Comparison of ENCODE assay signal across 11 cellular contexts in genomic region chr4:83272900-83273299, GRCh38. TPM values are rescaled to one million over a fixed set of nuclear protein-coding genes. Genes with fewer than 3 reads are reported as not detected.
DNase-seq lines count a peak whose midpoint lies in the region; ATAC-seq and TF ChIP-seq lines count a peak whose summit lies in the region.
"Had no signal": no experiment of that assay in that cellular context is flagged by ENCODE, and none has a peak within 500 bp of the region (broad histone marks: within the 10 kb centered on the region; RNA-seq: fewer than 3 reads in every experiment).

No MANE protein-coding gene starts in this region.

- H3K27me3 ChIP-seq in spleen (replicated peaks in 1 of 7) (no peaks in the 10 kb centered on the region), stomach (no peaks in the 10 kb centered on the region)

- intact Hi-C loops in spleen (cut with DNase I; ENCODE audit: low total_unique reads) (no loop called here), stomach (cut with DNase I; ENCODE audit: low total_unique reads) (no loop called here)

- WGBS in spleen, 5 donors, result 70 to 82% (median 77%) methylated on average over 5 of the region's 5 CpGs
- WGBS in stomach, 5 donors, result 77 to 97% (median 87%) methylated on average over 5 of the region's 5 CpGs

- H3K4me3 ChIP-seq in spleen (no peak overlapping the region), stomach (no peak overlapping the region)

- TF ChIP-seq POLR2A in spleen (IDR thresholded peaks at IDR 0.05) (no peak), stomach (IDR thresholded peaks at IDR 0.05) (no peak)

- ATAC-seq in HG02610 (IDR thresholded peaks at IDR 0.05; ENCODE audit: unreplicated experiment) (peak; percentile 86), HG03520 (IDR thresholded peaks at IDR 0.05; ENCODE audit: unreplicated experiment) (peak; percentile 83)
- ATAC-seq: esophagus mucosa had no signal

- H3K4me1 ChIP-seq in spleen, result peaks cover 0 to 48% (median 18%) of the 10 kb centered on the region in 6 donors
- H3K4me1 ChIP-seq in stomach, result no peaks in the 10 kb centered on the region

- TF ChIP-seq EP300 in stomach (IDR thresholded peaks at IDR 0.05), result no peak

- H3K36me3 ChIP-seq in spleen (peaks cover 0 to 67% (median 15%) of the 10 kb centered on the region in 6 donors), stomach (peaks cover 0 to 57% (median 41%) of the 10 kb centered on the region in 4 donors)

- DNase-seq in SKM-1 treated with dmso at 0.1 percent for 144 hours (lab: John Stamatoyannopoulos, UW; ENCODE audit: unreplicated experiment), result peak; percentile 56
- no peak for DNase-seq in SKM-1 (lab: John Stamatoyannopoulos, UW; ENCODE audit: unreplicated experiment)
- DNase-seq in spleen, result no peak
- DNase-seq in ureter (ENCODE audit: low spot score), result no peak
- DNase-seq in stomach, result no peak
- DNase-seq in NCI-H524 treated with DMSO at 0.1 percent for 48 hours (lab: John Stamatoyannopoulos, UW), result no peak
- DNase-seq: mesenchymal stem cell had no signal

- H3K9me3 ChIP-seq in spleen, result no peaks in the 10 kb centered on the region
- H3K9me3 ChIP-seq in stomach, result no peaks in the 10 kb centered on the region

- H3K27ac ChIP-seq in spleen, result peak overlapping the region in 5 of 8 donors; percentile 27 to 47 (median 40)
- H3K27ac ChIP-seq in stomach, result no peak overlapping the region
- H3K27ac ChIP-seq: 22Rv1 had no signal

- TF ChIP-seq CTCF in spleen (IDR thresholded peaks at IDR 0.05 in 8 of 11, conservative IDR thresholded peaks at IDR 0.05 in 3 of 11) (no peak), stomach (IDR thresholded peaks at IDR 0.05) (no peak)

RNA-seq across cellular contexts. Expression of gene COQ2, which starts 11.7 kb away (rescaled TPM):
- total RNA-seq in spleen, result 10 to 100 TPM; 16.2 to 26.9 (median 24.1) TPM
- 1 to 10 TPM; 5.4 to 9.1 (median 8.2) TPM for polyA plus RNA-seq in spleen
- 14.5 TPM for total RNA-seq in ureter
- 10 to 100 TPM in 1 of 5 donors, 1 to 10 TPM in 4; 1.8 to 10.1 (median 9.1) TPM for total RNA-seq in stomach
- polyA plus RNA-seq in stomach, result 1 to 10 TPM; 2.9 to 7.1 (median 5.1) TPM

Comparison
In these comparisons a context has a peak if more than half of its experiments do, and no peak if none do; other contexts are left out.
1. H3K27ac ChIP-seq: peak in spleen (5 of 8); none in stomach (0 of 5).